ENCODE assay signal across 13 cellular contexts in the genomic region with DNA sequence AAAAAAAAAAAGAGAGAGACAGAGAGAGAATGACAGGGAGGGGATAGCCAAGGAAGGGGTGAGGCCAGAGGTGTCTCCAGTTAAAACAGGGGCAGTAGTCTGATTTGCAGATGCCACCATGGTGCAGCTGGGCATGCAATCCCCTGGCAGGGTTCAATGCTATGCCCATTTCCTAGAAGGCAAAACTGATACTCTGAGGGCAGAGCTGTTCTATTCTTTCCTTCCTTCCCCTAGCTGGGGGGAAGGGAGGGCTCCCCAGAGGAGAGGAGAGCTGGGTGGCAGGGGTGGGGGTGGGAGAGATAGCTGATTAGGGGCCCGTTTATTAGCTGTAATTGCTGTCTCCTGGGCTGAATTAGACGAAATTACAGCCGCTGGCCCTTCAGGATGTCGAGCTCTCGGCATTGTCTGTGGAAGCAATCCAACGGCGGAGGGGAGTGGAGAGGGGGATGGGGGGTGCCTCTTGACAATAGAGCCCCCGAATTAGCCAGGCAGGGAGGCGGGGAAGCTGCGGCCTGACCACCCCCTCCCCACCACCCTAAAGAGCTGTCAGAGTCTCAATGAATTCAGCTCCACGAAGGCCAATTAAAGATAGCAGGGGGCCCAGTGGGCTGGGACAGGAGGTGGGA. TPM values are rescaled to one million over a fixed set of nuclear protein-coding genes. Genes with fewer than 3 reads are reported as not detected.
DNase-seq lines count a peak whose midpoint lies in the region; FAIRE-seq and TF ChIP-seq lines count a peak whose summit lies in the region.
"Had no signal": no experiment of that assay in that cellular context is flagged by ENCODE, and none has a peak within 500 bp of the region (broad histone marks: within the 10 kb centered on the region; RNA-seq: fewer than 3 reads in every experiment).

No MANE protein-coding gene starts in this region.

- H4K20me1 ChIP-seq in H1 (replicated peaks in 1 of 2; ENCODE audit: control insufficient read depth in 1 of 2, insufficient read depth in 2 of 2, low read length in 2 of 2), result no peaks in the 10 kb centered on the region

- H2BK20ac ChIP-seq in H1 (ENCODE audit: low read length), result no peak overlapping the region

- no peak overlapping the region for H3K4me2 ChIP-seq in H1 (ENCODE audit: insufficient read depth in 1 of 2, low read depth in 2 of 2, low read length in 2 of 2)

- FAIRE-seq in H1 (lab: Jason Lieb, UNC), result no peak
- FAIRE-seq: HepG2 had no signal

- no peak overlapping the region for H3K56ac ChIP-seq in H1 (replicated peaks; ENCODE audit: insufficient read length, low read depth, low read length)

- no peak overlapping the region for H2AK5ac ChIP-seq in H1 (ENCODE audit: low read depth, low read length)

- H3K79me1 ChIP-seq in H1 (ENCODE audit: low read depth, low read length), result no peaks in the 10 kb centered on the region

- no peak overlapping the region; the same call in 1 of the 2 replicates for H2BK12ac ChIP-seq in H1 (ENCODE audit: low read depth, low read length)

- H3K4me1 ChIP-seq in BE2C, result peaks cover 8% of the 10 kb centered on the region
- peaks cover 0 to 13% (median 7%) of the 10 kb centered on the region in 4 experiments; a peak in 5 of 7 replicates for H3K4me1 ChIP-seq in H1 (replicated peaks in 1 of 4; ENCODE audit: control insufficient read depth in 3 of 4, insufficient read depth in 4 of 4, low read length in 3 of 4)
- H3K4me1 ChIP-seq in uterus, result no peaks in the 10 kb centered on the region

- H3K4me3 ChIP-seq in BE2C (ENCODE audit: low read depth, low read length) (peak overlapping the region; percentile 16; the same call in 1 of the 2 replicates), H1 (ENCODE audit: extremely low read depth in 1 of 4, insufficient read depth in 2 of 4, low read depth in 3 of 4, low read length in 4 of 4) (no peak overlapping the region), uterus (no peak overlapping the region)

- H3K9me3 ChIP-seq in BE2C (no peaks in the 10 kb centered on the region), H1 (ENCODE audit: insufficient read depth in 2 of 2, low read depth in 1 of 2, low read length in 1 of 2) (no peaks in the 10 kb centered on the region), uterus (no peaks in the 10 kb centered on the region)

- H3K27ac ChIP-seq in H1 (ENCODE audit: low read depth, low read length) (no peak overlapping the region), uterus (no peak overlapping the region)

- no peak overlapping the region for H3K18ac ChIP-seq in H1 (ENCODE audit: extremely low read depth, low read length)

- WGBS in H1 (ENCODE audit: extremely low coverage in 1 of 2, insufficient coverage in 1 of 2, insufficient read length in 1 of 2, insufficient replicate concordance in 2 of 2, low coverage in 1 of 2, low lambda C conversion rate in 2 of 2, missing lambda C conversion rate in 1 of 2), 2 experiments, result 44% methylated on average over 8 of the region's 11 CpGs; no CpG with 5 or more reads in 1 of the 2 experiments

- H3K4ac ChIP-seq in H1 (replicated peaks; ENCODE audit: insufficient read length, low read depth, low read length), result no peak overlapping the region

- POLR2A ChIA-PET in H1 (lab: Charles Lee; ENCODE audit: partially characterized antibody), result no interaction called here

- no peak overlapping the region for H3K9ac ChIP-seq in H1 (replicated peaks in 1 of 4; ENCODE audit: extremely low read depth in 1 of 4, low read depth in 3 of 4, low read length in 3 of 4)

- H2AFZ ChIP-seq in H1 (ENCODE audit: low read length), result 0 out of 2 replicates have a peak overlapping the region, but pooled peaks have one; percentile 10

- intact Hi-C loops in uterus (cut with DNase I; ENCODE audit: low total_unique reads), result no loop called here

- CTCF ChIA-PET in H1 (lab: Charles Lee; ENCODE audit: partially characterized antibody), result interaction anchor here (0.7 to 19.1 kb wide), 9 partner anchors 11 to 113 kb away, joined by 3 to 212 read pairs (median 4); partner anchors contain the start of gene FEM1A

- in situ Hi-C loops in GM13976 (cut with MboI; ENCODE audit: low sequenced_read_pairs, unreplicated experiment), result no loop called here

- H4K91ac ChIP-seq in H1 (replicated peaks; ENCODE audit: insufficient read length, low read length), result no peak overlapping the region

- H3K23ac ChIP-seq in H1 (ENCODE audit: insufficient read length), result no peak overlapping the region

- no peak overlapping the region; the same call in 1 of the 2 replicates for H2BK5ac ChIP-seq in H1 (ENCODE audit: low read depth, low read length)

- no peaks in the 10 kb centered on the region; the same call in 1 of the 2 replicates for H3K23me2 ChIP-seq in H1 (ENCODE audit: low read depth, low read length)

- no peak overlapping the region for H2BK15ac ChIP-seq in H1 (ENCODE audit: low read length)

- DNase-seq in BE2C (peak; percentile 50), GM13976 (ENCODE audit: low spot score) (peak; percentile 15), NCI-H1417 treated with DMSO at 0.1 percent for 48 hours (lab: John Stamatoyannopoulos, UW) (peak; percentile 83), H1 (ENCODE audit: low read depth in 1 of 2, low spot score in 2 of 2) (no peak), uterus (no peak), LoVo (ENCODE audit: low spot score) (no peak), erythroblast (lab: John Stamatoyannopoulos, UW) (no peak)
- DNase-seq: DMS 273 treated with DMSO at 0.1 percent for 48 hours, NCI-H187 treated with DMSO at 0.1 percent for 48 hours, NCI-H226, NCI-H526, Right ventricle myocardium superior had no signal

- TF ChIP-seq CTCF in BE2C (IDR thresholded peaks at IDR 0.05; ENCODE audit: low read depth, low read length) (no peak), GM13976 (IDR thresholded peaks at IDR 0.05; ENCODE audit: borderline replicate concordance, control extremely low read depth, extremely low read depth, insufficient read depth, missing control alignments) (no peak), H1 (IDR thresholded peaks at IDR 0.05; ENCODE audit: control extremely low read depth in 1 of 3, insufficient read depth in 1 of 3, low read depth in 1 of 3, low read length in 3 of 3) (no peak), uterus (IDR thresholded peaks at IDR 0.05) (no peak)

- H3K14ac ChIP-seq in H1 (ENCODE audit: insufficient read length), result no peak overlapping the region

- no peak for TF ChIP-seq RAD21 in H1 (IDR thresholded peaks at IDR 0.05 in 1 of 2, conservative IDR thresholded peaks at IDR 0.05 in 1 of 2; ENCODE audit: low read depth in 2 of 2, low read length in 2 of 2)

- H4K5ac ChIP-seq in H1 (ENCODE audit: insufficient read length, low read depth, low read length), result no peak overlapping the region

- H3K36me3 ChIP-seq in BE2C (no peaks in the 10 kb centered on the region), H1 (ENCODE audit: control insufficient read depth in 2 of 4, insufficient read depth in 4 of 4, low read length in 3 of 4) (no peaks in the 10 kb centered on the region), uterus (no peaks in the 10 kb centered on the region)

- no peaks in the 10 kb centered on the region for H3K79me2 ChIP-seq in H1 (ENCODE audit: control insufficient read depth in 1 of 2, insufficient read depth in 2 of 2, low read length in 2 of 2)

- no peak overlapping the region for H2BK120ac ChIP-seq in H1 (replicated peaks; ENCODE audit: low read depth, low read length)

- no peak overlapping the region for H4K8ac ChIP-seq in H1 (ENCODE audit: extremely low read depth, insufficient read depth, low read length)

- no peak for TF ChIP-seq EP300 in H1 (IDR thresholded peaks at IDR 0.05; ENCODE audit: borderline replicate concordance in 1 of 2, low read depth in 2 of 2, low read length in 2 of 2)

- no peaks in the 10 kb centered on the region for H3K27me3 ChIP-seq in BE2C
- H3K27me3 ChIP-seq in H1 (replicated peaks in 1 of 4; ENCODE audit: control insufficient read depth in 3 of 4, extremely low read depth in 1 of 4, insufficient read depth in 3 of 4, low read length in 3 of 4), result no peaks in the 10 kb centered on the region; a peak in 1 of 7 replicates
- no peaks in the 10 kb centered on the region for H3K27me3 ChIP-seq in uterus

- TF ChIP-seq POLR2A in H1 (IDR thresholded peaks at IDR 0.05; ENCODE audit: control extremely low read depth in 1 of 2, low read depth in 2 of 2, low read length in 2 of 2), result no peak
- no peak for TF ChIP-seq POLR2A in uterus (IDR thresholded peaks at IDR 0.05)
- TF ChIP-seq POLR2A in erythroblast (IDR thresholded peaks at IDR 0.05; ENCODE audit: low read length), result no peak

TF ChIP-seq in H1, 55 proteins besides CTCF, POLR2A, EP300 and RAD21 (continues in another document):
- TF ChIP-seq KDM1A (IDR thresholded peaks at IDR 0.05; ENCODE audit: borderline replicate concordance, low read length) (peak; percentile 47; the same call in 1 of the 2 replicates), CHD1 (IDR thresholded peaks at IDR 0.05; ENCODE audit: low read depth, low read length) (no peak), GTF2F1 (IDR thresholded peaks at IDR 0.05; ENCODE audit: borderline replicate concordance, low read depth, low read length) (no peak), KDM4A (IDR thresholded peaks at IDR 0.05; ENCODE audit: low read depth, low read length, severe bottlenecking) (no peak), BACH1 (IDR thresholded peaks at IDR 0.05; ENCODE audit: low read length) (no peak)

RNA-seq across cellular contexts. Expression of gene DPP9, which starts 14.4 kb away (rescaled TPM):
- 108 TPM for polyA plus RNA-seq in BE2C (2012; ENCODE audit: insufficient read depth, insufficient read length, low read depth)
- 40.7 and 46.8 TPM in 2 replicates for total RNA-seq in H1 (2021; fragmentation: NEBNext Ultra II Directional; extraction: Animal tissue kit (Norgen Biotek cat#: 25700))
- polyA plus RNA-seq in H1 (2011; rRNA removed), result 11.6 and 23.3 TPM in 2 replicates
- polyA plus RNA-seq in H1 (2011; cell fraction: cytosol; rRNA removed), result 8.8 TPM
- 14.8 TPM for polyA plus RNA-seq in H1 (2011; cell fraction: nucleus; rRNA removed)
- 16.8 to 25.1 TPM (median 22.4 TPM) in 4 replicates for polyA plus RNA-seq in H1 (2012, experiment 1 of 2)
- polyA plus RNA-seq in H1 (2012, experiment 2 of 2), result 27.0 TPM
- 26.2 TPM for polyA plus RNA-seq in H1 (2013, experiment 1 of 2)
- 22.8 TPM for polyA plus RNA-seq in H1 (2013, experiment 2 of 2)
- 9.5 and 9.9 TPM in 2 replicates for polyA minus RNA-seq in H1 (2011; rRNA and poly(A)+ RNA removed)
- 18.3 TPM for polyA minus RNA-seq in H1 (2011; cell fraction: cytosol; rRNA and poly(A)+ RNA removed)
- 33.5 TPM for polyA minus RNA-seq in H1 (2011; cell fraction: nucleus; rRNA and poly(A)+ RNA removed)
- 100 to 1,000 TPM in 1 of 4 donors, 10 to 100 TPM in 3; 17.8 to 194 (median 48.5) TPM for total RNA-seq in uterus

RNA-seq across cellular contexts. Expression of gene FEM1A, which starts 53.5 kb away (rescaled TPM):
- 16.3 TPM for polyA plus RNA-seq in BE2C (2012; ENCODE audit: insufficient read depth, insufficient read length, low read depth)
- total RNA-seq in H1 (2021; fragmentation: NEBNext Ultra II Directional; extraction: Animal tissue kit (Norgen Biotek cat#: 25700)), result 16.1 and 16.4 TPM in 2 replicates
- 6.7 and 8.8 TPM in 2 replicates for polyA plus RNA-seq in H1 (2011; rRNA removed)
- 7.2 TPM for polyA plus RNA-seq in H1 (2011; cell fraction: cytosol; rRNA removed)
- 8.0 TPM for polyA plus RNA-seq in H1 (2011; cell fraction: nucleus; rRNA removed)
- polyA plus RNA-seq in H1 (2012, experiment 1 of 2), result 1.7 to 2.4 TPM (median 2.2 TPM) in 4 replicates
- 1.7 TPM for polyA plus RNA-seq in H1 (2012, experiment 2 of 2)
- polyA plus RNA-seq in H1 (2013, experiment 1 of 2), result 7.3 TPM
- polyA plus RNA-seq in H1 (2013, experiment 2 of 2), result 7.0 TPM
- polyA minus RNA-seq in H1 (2011; rRNA and poly(A)+ RNA removed), result 11.4 and 12.5 TPM in 2 replicates
- polyA minus RNA-seq in H1 (2011; cell fraction: cytosol; rRNA and poly(A)+ RNA removed), result 10.6 TPM
- 12.2 TPM for polyA minus RNA-seq in H1 (2011; cell fraction: nucleus; rRNA and poly(A)+ RNA removed)
- 10 to 100 TPM in 3 of 4 donors, 1 to 10 TPM in 1; 9.4 to 12.4 (median 10.6) TPM for total RNA-seq in uterus

Comparison
In these comparisons a context has a peak if more than half of its experiments do, and no peak if none do; other contexts are left out.
1. DNase-seq: peak in BE2C (single experiment), GM13976 (single experiment) and NCI-H1417 treated with DMSO at 0.1 percent for 48 hours (single experiment); none in H1 (0 of 2), uterus (0 of 2), LoVo (single experiment) and erythroblast (0 of 2).